Comparison of ENCODE assay signal across 16 cellular contexts in the genomic region with DNA sequence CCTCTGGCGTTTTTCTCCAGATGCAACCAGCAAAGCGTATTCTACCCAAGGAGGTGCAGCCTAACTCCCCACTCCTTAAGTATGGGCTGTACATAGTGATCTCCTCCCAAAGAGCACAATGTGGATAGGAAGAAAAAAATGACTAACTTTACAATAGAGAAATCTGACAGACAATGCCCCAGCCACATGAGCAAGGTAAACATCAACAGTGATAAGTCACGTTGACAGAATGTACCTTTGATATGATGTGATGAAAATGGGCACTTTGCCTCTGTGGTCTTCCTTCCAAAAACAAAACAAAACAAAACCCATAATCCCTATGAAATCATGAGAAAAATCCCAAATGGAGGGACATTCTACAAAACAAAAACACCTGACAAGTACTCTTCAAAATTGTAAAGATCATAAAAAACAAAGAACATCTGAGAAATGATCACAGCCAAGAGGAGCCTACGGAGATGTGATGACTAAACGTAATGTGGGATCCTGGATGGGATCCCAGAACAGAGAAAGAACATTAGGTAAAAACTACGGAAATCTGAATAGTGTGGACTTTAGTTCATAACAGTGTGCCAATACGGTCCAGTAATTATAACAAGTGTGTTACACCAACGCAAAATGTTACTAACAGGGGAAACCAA. TPM values are rescaled to one million over a fixed set of nuclear protein-coding genes. Genes with fewer than 3 reads are reported as not detected.
DNase-seq lines count a peak whose midpoint lies in the region; ATAC-seq and TF ChIP-seq lines count a peak whose summit lies in the region.
"Had no signal": no experiment of that assay in that cellular context is flagged by ENCODE, and none has a peak within 500 bp of the region (broad histone marks: within the 10 kb centered on the region; RNA-seq: fewer than 3 reads in every experiment).

No MANE protein-coding gene starts in this region.

- dilution Hi-C loops in mammary epithelial cell (cut with HindIII; ENCODE audit: low sequenced_read_pairs): no loop called here

- no peak overlapping the region for H3K4me3 ChIP-seq in mammary epithelial cell (replicated peaks in 1 of 3; ENCODE audit: insufficient read depth in 1 of 3, low read depth in 2 of 3, low read length in 3 of 3)
- no peak overlapping the region for H3K4me3 ChIP-seq in fibroblast of villous mesenchyme (ENCODE audit: low read depth, low read length)
- H3K4me3 ChIP-seq: smooth muscle cell, thyroid gland had no signal

- H3K4me1 Mint-ChIP-seq in T-helper 2 cell treated with Interferon-gamma antibody and Interleukin-4, amounts not matched to agents 5 μg/mL and 100 μg/mL, for 36 hours (ENCODE audit: low read depth): peaks cover 44% of the 10 kb centered on the region

- no peak overlapping the region for H3K4me3 Mint-ChIP-seq in T-helper 2 cell treated with Interferon-gamma antibody and Interleukin-4, amounts not matched to agents 5 μg/mL and 100 μg/mL, for 36 hours
- H3K4me3 Mint-ChIP-seq: activated CD4-positive, alpha-beta T cell treated with anti-CD3 and anti-CD28 coated beads, Interleukin-2, amount 10 ng/mL, durations not matched to agents 24 days and 14 days; H9 had no signal

- H3K9me3 ChIP-seq in mammary epithelial cell (replicated peaks; ENCODE audit: insufficient read depth, low read length): no peaks in the 10 kb centered on the region
- H3K9me3 ChIP-seq: thyroid gland had no signal

- no peak for ATAC-seq in HG03439 (IDR thresholded peaks at IDR 0.05; ENCODE audit: unreplicated experiment)

- TF ChIP-seq CTCF in mammary epithelial cell (conservative IDR thresholded peaks at IDR 0.05 in 1 of 2, IDR thresholded peaks at IDR 0.05 in 1 of 2; ENCODE audit: extremely low read depth in 1 of 2, insufficient read depth in 1 of 2, low read depth in 1 of 2, low read length in 2 of 2): no peak
- TF ChIP-seq CTCF in fibroblast of villous mesenchyme (IDR thresholded peaks at IDR 0.05; ENCODE audit: insufficient read depth, low read depth, low read length): no peak

- H4K20me1 ChIP-seq in mammary epithelial cell (ENCODE audit: insufficient read depth, low read length): no peaks in the 10 kb centered on the region

- H3K36me3 ChIP-seq in mammary epithelial cell (ENCODE audit: insufficient read depth, low read length): no peaks in the 10 kb centered on the region
- H3K36me3 ChIP-seq: thyroid gland had no signal

- peaks cover 12% of the 10 kb centered on the region for H3K36me3 Mint-ChIP-seq in T-helper 2 cell treated with Interferon-gamma antibody and Interleukin-4, amounts not matched to agents 5 μg/mL and 100 μg/mL, for 36 hours (ENCODE audit: low read depth)

- H3K27ac ChIP-seq in mammary epithelial cell (ENCODE audit: insufficient read depth, low read depth, low read length): no peak overlapping the region

- BruUV-seq in mammary epithelial cell (replicated peaks; lab: Mats Ljungman, UMichigan): no TSS peak

- no peaks in the 10 kb centered on the region for H3K27me3 Mint-ChIP-seq in T-helper 2 cell treated with Interferon-gamma antibody and Interleukin-4, amounts not matched to agents 5 μg/mL and 100 μg/mL, for 36 hours (ENCODE audit: low read depth)
- H3K27me3 Mint-ChIP-seq: activated CD4-positive, alpha-beta T cell treated with anti-CD3 and anti-CD28 coated beads, Interleukin-2, amount 10 ng/mL, durations not matched to agents 24 days and 14 days had no signal

- H3K27me3 ChIP-seq in mammary epithelial cell (ENCODE audit: insufficient read depth, low read length): no peaks in the 10 kb centered on the region
- H3K27me3 ChIP-seq: thyroid gland had no signal

- WGBS in mammary epithelial cell (ENCODE audit: low coverage, missing lambda C conversion rate): 47% methylated on average over 8 of the region's 8 CpGs

- no peak overlapping the region for H3K27ac Mint-ChIP-seq in T-helper 2 cell treated with Interferon-gamma antibody and Interleukin-4, amounts not matched to agents 5 μg/mL and 100 μg/mL, for 36 hours
- H3K27ac Mint-ChIP-seq: activated CD4-positive, alpha-beta T cell treated with anti-CD3 and anti-CD28 coated beads, Interleukin-2, amount 10 ng/mL, durations not matched to agents 24 days and 14 days had no signal

- H3K9ac ChIP-seq in mammary epithelial cell (ENCODE audit: insufficient read depth, low read length): no peak overlapping the region

- H3K79me2 ChIP-seq in mammary epithelial cell (ENCODE audit: insufficient read depth, low read length): peaks cover 18% of the 10 kb centered on the region

- H3K4me2 ChIP-seq in mammary epithelial cell (ENCODE audit: insufficient read depth, low read depth, low read length): peak overlapping the region; percentile 24
- H3K4me2 ChIP-seq: smooth muscle cell had no signal

- peaks cover 11% of the 10 kb centered on the region for H3K4me1 ChIP-seq in mammary epithelial cell (ENCODE audit: insufficient read depth, low read length)

- in situ Hi-C loops in mammary epithelial cell (cut with MboI; ENCODE audit: low sequenced_read_pairs in 2 of 2): no loop called here

- intact Hi-C loops in mammary epithelial cell (cut with micrococcal nuclease): no loop called here

- CTCF ChIA-PET in mammary epithelial cell (lab: Charles Lee; ENCODE audit: low non-redundant PET): no interaction called here

- DNase-seq in NCI-H446 treated with DMSO at 0.1 percent for 48 hours (lab: John Stamatoyannopoulos, UW): peak; percentile 30
- peak; percentile 47 for DNase-seq in mammary epithelial cell
- DNase-seq in fibroblast of villous mesenchyme (ENCODE audit: low read depth): peak; percentile 70
- DNase-seq in pons (ENCODE audit: low spot score): peak; percentile 34
- no peak for DNase-seq in T-helper 2 cell treated with Interferon-gamma antibody and Interleukin-4, amounts not matched to agents 5 μg/mL and 100 μg/mL, for 36 hours (ENCODE audit: low spot score)
- no peak for DNase-seq in NCI-H345 treated with DMSO at 0.1 percent for 48 hours (lab: John Stamatoyannopoulos, UW; ENCODE audit: unreplicated experiment)
- no peak for DNase-seq in NCI-H146 (lab: John Stamatoyannopoulos, UW)
- DNase-seq: activated CD4-positive, alpha-beta T cell treated with anti-CD3 and anti-CD28 coated beads, Interleukin-2, amount 10 ng/mL, durations not matched to agents 24 days and 14 days; activated naive CD4-positive, alpha-beta T cell treated with anti-CD3 and anti-CD28 coated beads, Interleukin-2, amount 50 U/mL, for 16 hours; GF-D8; H9; NCI-H345; occipital lobe; thyroid gland had no signal

- H3K9me3 Mint-ChIP-seq in T-helper 2 cell treated with Interferon-gamma antibody and Interleukin-4, amounts not matched to agents 5 μg/mL and 100 μg/mL, for 36 hours: peaks cover 3% of the 10 kb centered on the region
- H3K9me3 Mint-ChIP-seq: activated CD4-positive, alpha-beta T cell treated with anti-CD3 and anti-CD28 coated beads, Interleukin-2, amount 10 ng/mL, durations not matched to agents 24 days and 14 days; H9 had no signal

- H2AFZ ChIP-seq in mammary epithelial cell (ENCODE audit: low read depth, low read length): no peak overlapping the region

RNA-seq across cellular contexts. Expression of gene ABLIM1, which starts 50.6 kb away (rescaled TPM):
- total RNA-seq in mammary epithelial cell (100 to 1,000 TPM in 1 of 2 donors, 10 to 100 TPM in 1; 99.9 to 164 TPM), fibroblast of villous mesenchyme (10.0 and 18.6 TPM in 2 replicates)
- polyA plus RNA-seq in mammary epithelial cell: 75.0 TPM
- polyA minus RNA-seq in mammary epithelial cell: 117 TPM

Comparison
In these comparisons a context has a peak if more than half of its experiments do, and no peak if none do; other contexts are left out.
1. DNase-seq: peak in NCI-H446 treated with DMSO at 0.1 percent for 48 hours (single experiment), mammary epithelial cell (single experiment), fibroblast of villous mesenchyme (single experiment) and pons (single experiment); none in T-helper 2 cell treated with Interferon-gamma antibody and Interleukin-4, amounts not matched to agents 5 μg/mL and 100 μg/mL, for 36 hours (single experiment), NCI-H345 treated with DMSO at 0.1 percent for 48 hours (single experiment) and NCI-H146 (single experiment).